11 cellular contexts compared by ENCODE assay signal in the genomic region with DNA sequence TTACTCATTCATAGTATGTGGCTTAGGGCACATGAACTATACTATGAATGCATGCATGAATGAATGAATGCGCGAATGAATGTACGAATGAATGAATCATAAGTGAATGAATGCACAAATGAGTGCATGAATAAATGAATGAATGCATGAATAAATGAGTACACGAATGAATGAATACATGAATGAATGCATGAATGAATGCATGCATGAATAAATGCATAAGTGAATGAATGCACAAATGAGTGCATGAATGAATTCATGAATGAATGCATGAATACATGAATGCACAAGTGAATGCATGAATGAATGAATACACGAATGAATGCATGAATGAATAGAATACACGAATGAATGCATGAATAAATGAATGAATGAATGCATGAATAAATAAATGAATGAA. TPM values are rescaled to one million over a fixed set of nuclear protein-coding genes. Genes with fewer than 3 reads are reported as not detected.
"Had no signal": no experiment of that assay in that cellular context is flagged by ENCODE, and none has a peak within 500 bp of the region (broad histone marks: within the 10 kb centered on the region; RNA-seq: fewer than 3 reads in every experiment).

No MANE protein-coding gene starts in this region.

- H3K9ac ChIP-seq: GM23248 had no signal

- H3K4me3 Mint-ChIP-seq: IgD-negative memory B cell had no signal

- FAIRE-seq: HepG2 had no signal

- H3K27ac ChIP-seq: GM23248, HL-60 had no signal

- H3K4me1 ChIP-seq: HAP-1 had no signal

- DNase-seq: GM23248, GOT3, KG1 had no signal

- H3K4me1 Mint-ChIP-seq: IgD-negative memory B cell had no signal

- H3K36me3 ChIP-seq: HAP-1 had no signal

- H3K27ac Mint-ChIP-seq: IgD-negative memory B cell had no signal

- H3K4me3 ChIP-seq: GM23248, HAP-1 had no signal

- H3K36me3 Mint-ChIP-seq: IgD-negative memory B cell had no signal

- H3K9me3 Mint-ChIP-seq: IgD-negative memory B cell had no signal

- H2AFZ ChIP-seq: GM23248 had no signal

- ATAC-seq: HCT116, HepG2 had no signal

RNA-seq across cellular contexts. Expression of gene FCN1, which starts 52.5 kb away (rescaled TPM):
- total RNA-seq: GM23248, H4, H7, HepG2, HT1080 had no signal
- polyA plus RNA-seq: GM23248, HepG2 had no signal
